Comparison of ENCODE assay signal across 19 cellular contexts in genomic region chr4:32697281-32697814, GRCh38.
"Had no signal": no experiment of that assay in that cellular context is flagged by ENCODE, and none has a peak within 500 bp of the region (broad histone marks: within the 10 kb centered on the region; RNA-seq: fewer than 3 reads in every experiment).

No MANE protein-coding gene starts in this region.

- H3K27ac ChIP-seq: body of pancreas, dorsolateral prefrontal cortex, gastrocnemius medialis, lower lobe of right lung, ovary, psoas muscle, thyroid gland had no signal

- H3K27me3 Mint-ChIP-seq: activated naive CD8-positive, alpha-beta T cell treated with anti-CD3 and anti-CD28 coated beads, Interleukin-2, amount 10 ng/mL, durations not matched to agents 7 days and 5 days; activated T-helper 17 cell treated with anti-CD3 and anti-CD28 coated beads, Interleukin-2, amount 50 U/mL, for 72 hours had no signal

- H3K27me3 ChIP-seq: body of pancreas, dorsolateral prefrontal cortex, gastrocnemius medialis, ovary, thyroid gland had no signal

- H3K9me3 ChIP-seq: body of pancreas, gastrocnemius medialis, lower lobe of right lung, ovary, psoas muscle, thyroid gland had no signal

- H3K36me3 ChIP-seq: gastrocnemius medialis, lower lobe of right lung, ovary, thyroid gland had no signal

- H3K4me1 Mint-ChIP-seq: activated naive CD8-positive, alpha-beta T cell treated with anti-CD3 and anti-CD28 coated beads, Interleukin-2, amount 10 ng/mL, durations not matched to agents 7 days and 5 days; activated T-helper 17 cell treated with anti-CD3 and anti-CD28 coated beads, Interleukin-2, amount 50 U/mL, for 72 hours; natural killer cell had no signal

- H3K4me3 Mint-ChIP-seq: activated naive CD8-positive, alpha-beta T cell treated with anti-CD3 and anti-CD28 coated beads, Interleukin-2, amount 10 ng/mL, durations not matched to agents 7 days and 5 days; activated T-helper 17 cell treated with anti-CD3 and anti-CD28 coated beads, Interleukin-2, amount 50 U/mL, for 72 hours; natural killer cell had no signal

- H3K4me3 ChIP-seq: body of pancreas, dorsolateral prefrontal cortex, gastrocnemius medialis, lower lobe of right lung, ovary, psoas muscle, thyroid gland had no signal

- FAIRE-seq: colon, keratinocyte had no signal

- H3K36me3 Mint-ChIP-seq: activated naive CD8-positive, alpha-beta T cell treated with anti-CD3 and anti-CD28 coated beads, Interleukin-2, amount 10 ng/mL, durations not matched to agents 7 days and 5 days; natural killer cell had no signal

- DNase-seq: activated CD4-positive, CD25-positive, alpha-beta regulatory T cell treated with anti-CD3 and anti-CD28 coated beads, Interleukin-2, amount 50 U/mL, for 72 hours; activated naive CD4-positive, alpha-beta T cell treated with Interleukin-2 at 50 U/mL for 16 hours; activated naive CD8-positive, alpha-beta T cell treated with anti-CD3 and anti-CD28 coated beads, Interleukin-2, amount 10 ng/mL, durations not matched to agents 7 days and 5 days; amygdala; body of pancreas; caudate nucleus; dorsolateral prefrontal cortex; gastrocnemius medialis; lower lobe of right lung; natural killer cell; ovary; psoas muscle; right cardiac atrium; stimulated activated CD4-positive, alpha-beta T cell treated with anti-CD3 and anti-CD28 coated beads, Interleukin-2, amount 100 ng/mL, for 24 hours; stimulated activated naive CD4-positive, alpha-beta T cell treated with Interleukin-2 at 50 U/mL for 16 hours; thyroid gland had no signal

- H3K4me1 ChIP-seq: body of pancreas, gastrocnemius medialis, lower lobe of right lung, psoas muscle, thyroid gland had no signal

- H3K27ac Mint-ChIP-seq: activated naive CD8-positive, alpha-beta T cell treated with anti-CD3 and anti-CD28 coated beads, Interleukin-2, amount 10 ng/mL, durations not matched to agents 7 days and 5 days; activated T-helper 17 cell treated with anti-CD3 and anti-CD28 coated beads, Interleukin-2, amount 50 U/mL, for 72 hours; natural killer cell had no signal
